8 cellular contexts compared by ENCODE assay signal in genomic region chr3:88149146-88149515, GRCh38. TPM values are rescaled to one million over a fixed set of nuclear protein-coding genes. Genes with fewer than 3 reads are reported as not detected.
DNase-seq lines count a peak whose midpoint lies in the region; ATAC-seq and TF ChIP-seq lines count a peak whose summit lies in the region.

No MANE protein-coding gene starts in this region.

- H3K9me3 ChIP-seq in HCT116 (ENCODE audit: control insufficient read depth in 1 of 2, insufficient read depth in 1 of 2, low read depth in 1 of 2, low read length in 2 of 2) (no peaks in the 10 kb centered on the region), Loucy (ENCODE audit: insufficient read depth, low read depth, low read length) (no peaks in the 10 kb centered on the region)

- ATAC-seq in HCT116 = peak; percentile 37
- ATAC-seq in activated B cell treated with CpG ODN at 0.5 μM for 24 hours (ENCODE audit: low read depth) = peak; percentile 3

- POLR2A ChIA-PET in HCT116 (lab: Charles Lee) (interaction anchor here (0.6 kb wide), 1 partner anchor 936 kb away, joined by 3 read pairs; no protein-coding TSS in a partner anchor), activated B cell treated with CpG ODN at 0.5 μM for 24 hours (lab: Charles Lee) (interaction anchor here (0.5 to 5.9 kb wide), 6 partner anchors 9 to 922 kb away, joined by 4 to 81 read pairs (median 10); partner anchors contain the start of genes CGGBP1, CHMP2B and ZNF654)

- peaks cover 40% of the 10 kb centered on the region for H3K4me1 Mint-ChIP-seq in activated B cell treated with CpG ODN at 0.5 μM for 24 hours

- TF ChIP-seq RAD21 in HCT116 (IDR thresholded peaks at IDR 0.05; ENCODE audit: low read depth) = no peak

- peak overlapping the region; percentile 94 for H3K4me3 Mint-ChIP-seq in activated B cell treated with CpG ODN at 0.5 μM for 24 hours

- H3K27me3 ChIP-seq in HCT116 (ENCODE audit: insufficient read depth, low read length) (no peaks in the 10 kb centered on the region), Loucy (ENCODE audit: insufficient read depth, low read length, poor library complexity, severe bottlenecking) (no peaks in the 10 kb centered on the region)

- H3K27ac ChIP-seq in HCT116 (ENCODE audit: low read depth, low read length) = peak overlapping the region; percentile 98

- H3K79me2 ChIP-seq in HCT116 (ENCODE audit: insufficient read depth, low read length) = peaks cover 79% of the 10 kb centered on the region
- H3K79me2 ChIP-seq in Loucy (ENCODE audit: insufficient read depth, low read length) = peaks cover 72% of the 10 kb centered on the region

- H2AFZ ChIP-seq in HCT116 (ENCODE audit: low read depth, low read length, poor library complexity, severe bottlenecking) (peak overlapping the region; percentile 87), Loucy (ENCODE audit: low read length) (peak overlapping the region; percentile 99)

- H3K9ac ChIP-seq in HCT116 (ENCODE audit: low read length) (peak overlapping the region; percentile 89), Loucy (ENCODE audit: low read depth, low read length, poor library complexity, severe bottlenecking) (peak overlapping the region; percentile 94)

- peak overlapping the region; percentile 89 for H3K27ac Mint-ChIP-seq in activated B cell treated with CpG ODN at 0.5 μM for 24 hours

- peak overlapping the region; percentile 95 to 98 for H3K4me3 ChIP-seq in HCT116 (replicated peaks in 1 of 2; ENCODE audit: low read depth in 1 of 2, low read length in 2 of 2)
- peak overlapping the region; percentile 96 for H3K4me3 ChIP-seq in Loucy (ENCODE audit: low read length, poor library complexity, severe bottlenecking)

- H3K4me2 ChIP-seq in HCT116 (ENCODE audit: low read length) (peak overlapping the region; percentile 89), Loucy (ENCODE audit: low read depth, low read length, poor library complexity, severe bottlenecking) (peak overlapping the region; percentile 91)

- no peaks in the 10 kb centered on the region for H3K27me3 Mint-ChIP-seq in activated B cell treated with CpG ODN at 0.5 μM for 24 hours

- H3K36me3 ChIP-seq in HCT116 (ENCODE audit: control insufficient read depth in 1 of 2, insufficient read depth in 2 of 2, low read length in 2 of 2) (peaks cover 0 to 9% of the 10 kb centered on the region in 2 experiments; a peak in 3 of 4 replicates), Loucy (ENCODE audit: insufficient read depth, low read length) (no peaks in the 10 kb centered on the region)

- TF ChIP-seq CTCF in HCT116 (IDR thresholded peaks at IDR 0.05 in 2 of 3, conservative IDR thresholded peaks at IDR 0.05 in 1 of 3; ENCODE audit: borderline replicate concordance in 1 of 3, insufficient read depth in 1 of 3, low read depth in 2 of 3, low read length in 2 of 3) = no peak
- no peak for TF ChIP-seq CTCF in Loucy (conservative IDR thresholded peaks at IDR 0.05; ENCODE audit: low read length)
- no peak for TF ChIP-seq CTCF in activated B cell treated with CpG ODN at 0.5 μM for 24 hours (IDR thresholded peaks at IDR 0.05)

- in situ Hi-C loops in G401 (cut with HindIII; ENCODE audit: low sequenced_read_pairs) = no loop called here

- intact Hi-C loops in HCT116 (cut with micrococcal nuclease) (loop anchor here (2.0 kb wide), 1 partner anchor 90 kb away; the partner anchor contains the start of genes CGGBP1 and ZNF654), activated B cell treated with CpG ODN at 0.5 μM for 24 hours (cut with micrococcal nuclease) (loop anchor here (1.0 to 2.0 kb wide), 4 partner anchors 18 to 922 kb away; partner anchors contain the start of genes CGGBP1, CHMP2B and ZNF654), posterior vena cava (cut with DNase I) (no loop called here)

- DNase-seq in NCI-H748 (lab: John Stamatoyannopoulos, UW; ENCODE audit: unreplicated experiment) (peak; percentile 70), NCI-H748 treated with DMSO at 0.1 percent for 48 hours (lab: John Stamatoyannopoulos, UW) (no peak), HCT116 (ENCODE audit: low read depth, low spot score) (peak; percentile 3), activated B cell treated with CpG ODN at 0.5 μM for 24 hours (peak; percentile 16), glomerular endothelial cell (ENCODE audit: extremely low read depth, low read depth, low spot score) (peak; percentile 4), posterior vena cava (ENCODE audit: low spot score) (peak; percentile 74), G401 (ENCODE audit: low spot score) (no peak)

- TSS peak; percentile 46 for BruUV-seq in HCT116 (replicated peaks; lab: Mats Ljungman, UMichigan)

- H3K9me2 ChIP-seq in HCT116 (ENCODE audit: insufficient read depth) (no peaks in the 10 kb centered on the region), Loucy (replicated peaks; ENCODE audit: low read depth, low read length) (no peaks in the 10 kb centered on the region)

- CTCF ChIA-PET in HCT116 (lab: Charles Lee) (interaction anchor here (0.9 kb wide), 1 partner anchor 144 kb away, joined by 3 read pairs; no protein-coding TSS in a partner anchor), activated B cell treated with CpG ODN at 0.5 μM for 24 hours (lab: Charles Lee) (interaction anchor here (1.3 kb wide), 1 partner anchor 31 kb away, joined by 4 read pairs; no protein-coding TSS in a partner anchor)

- H3K9me3 Mint-ChIP-seq in activated B cell treated with CpG ODN at 0.5 μM for 24 hours = no peaks in the 10 kb centered on the region

- TF ChIP-seq POLR2A in HCT116 (IDR thresholded peaks at IDR 0.05; ENCODE audit: borderline replicate concordance, extremely low read depth, insufficient read depth, insufficient read length) = no peak

- RAD21 ChIA-PET in HCT116 (lab: Charles Lee; ENCODE audit: low non-redundant PET in 1 of 2, low total read pairs in 2 of 2, uncharacterized antibody in 2 of 2, unreplicated experiment in 2 of 2) = no interaction called here

- H3K36me3 Mint-ChIP-seq in activated B cell treated with CpG ODN at 0.5 μM for 24 hours (ENCODE audit: low read depth) = peaks cover 18% of the 10 kb centered on the region

- peaks cover 2 to 21% of the 10 kb centered on the region in 2 experiments; a peak in 3 of 4 replicates for H3K4me1 ChIP-seq in HCT116 (ENCODE audit: control insufficient read depth in 1 of 2, insufficient read depth in 2 of 2, low read length in 2 of 2)
- H3K4me1 ChIP-seq in Loucy (ENCODE audit: insufficient read depth, low read length, poor library complexity, severe bottlenecking) = peaks cover 37% of the 10 kb centered on the region

- H3F3A ChIP-seq in Loucy (ENCODE audit: low read depth) = no peaks in the 10 kb centered on the region

- no peaks in the 10 kb centered on the region for H4K20me1 ChIP-seq in HCT116 (ENCODE audit: insufficient read depth)
- peaks cover 33% of the 10 kb centered on the region for H4K20me1 ChIP-seq in Loucy (ENCODE audit: insufficient read depth, low read length, poor library complexity, severe bottlenecking)

TF ChIP-seq in HCT116, 20 proteins besides CTCF, POLR2A, EP300 and RAD21:
- TF ChIP-seq EZH2 (IDR thresholded peaks at IDR 0.05) = no peak
- TF ChIP-seq TCF7L2 (IDR thresholded peaks at IDR 0.05; ENCODE audit: borderline replicate concordance, extremely low read depth, insufficient read depth, insufficient read length) = no peak

RNA-seq across cellular contexts. Expression of gene C3orf38, which starts 0.6 kb away (rescaled TPM):
- 18.6 TPM for total RNA-seq in HCT116 (2021; ENCODE audit: unreplicated experiment)
- 5.0 and 7.3 TPM in 2 replicates for polyA plus RNA-seq in HCT116 (2012)
- 36.5 and 40.3 TPM in 2 replicates for total RNA-seq in activated B cell treated with CpG ODN at 0.5 μM for 24 hours
- 18.0 and 36.6 TPM in 2 replicates for total RNA-seq in glomerular endothelial cell
- total RNA-seq in posterior vena cava = 10 to 100 TPM; 19.8 to 22.9 TPM
- total RNA-seq in G401 (2014; rRNA removed; shearing (Covaris generic)) = 23.9 and 32.5 TPM in 2 replicates

Comparison
In these comparisons a context has a peak if more than half of its experiments do, and no peak if none do; other contexts are left out.
1. DNase-seq: peak in NCI-H748 (single experiment), HCT116 (single experiment), activated B cell treated with CpG ODN at 0.5 μM for 24 hours (single experiment), glomerular endothelial cell (single experiment) and posterior vena cava (single experiment); none in NCI-H748 treated with DMSO at 0.1 percent for 48 hours (single experiment) and G401 (single experiment).
2. intact Hi-C loops: an anchor here in HCT116 (2.0 kb wide) and activated B cell treated with CpG ODN at 0.5 μM for 24 hours (1.0 to 2.0 kb wide); none called in posterior vena cava.